14 cellular contexts compared by ENCODE assay signal in the genomic region with DNA sequence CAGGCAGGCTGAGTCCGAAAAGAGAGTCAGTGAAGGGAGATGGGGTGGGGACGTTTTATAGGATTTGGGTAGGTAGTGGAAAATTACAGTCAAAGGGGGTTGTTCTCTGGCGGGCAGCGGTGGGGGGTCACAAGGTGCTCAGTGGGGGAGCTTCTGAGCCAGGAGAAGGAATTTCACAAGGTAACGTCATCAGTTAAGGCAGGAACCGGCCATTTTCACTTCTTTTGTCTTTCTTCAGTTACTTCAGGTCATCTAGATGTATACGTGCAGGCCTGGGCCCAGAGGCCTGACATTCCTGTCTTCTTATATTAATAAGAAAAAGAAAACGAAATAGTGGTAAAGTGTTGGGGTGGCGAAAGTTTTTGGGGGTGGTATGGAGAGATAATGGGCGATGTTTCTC. TPM values are rescaled to one million over a fixed set of nuclear protein-coding genes. Genes with fewer than 3 reads are reported as not detected.
DNase-seq lines count a peak whose midpoint lies in the region; ATAC-seq, FAIRE-seq and TF ChIP-seq lines count a peak whose summit lies in the region.
"Not testable (repeated sequence)": the region's sequence is repeated elsewhere in the genome, so short reads cannot be mapped to it uniquely, and the experiment has no call there.
"Had no signal": no experiment of that assay in that cellular context is flagged by ENCODE, and none has a peak within 500 bp of the region (broad histone marks: within the 10 kb centered on the region; RNA-seq: fewer than 3 reads in every experiment).

No MANE protein-coding gene starts in this region.

- not testable (repeated sequence) for H3K9ac ChIP-seq in HUES48 (ENCODE audit: low read depth, low read length); HUES64 (ENCODE audit: low read depth, low read length); H1 (replicated peaks in 1 of 4; ENCODE audit: extremely low read depth in 1 of 4, low read depth in 3 of 4, low read length in 3 of 4)
- peak overlapping the region; percentile 48 for H3K9ac ChIP-seq in iPS-18a (ENCODE audit: low read length)
- H3K9ac ChIP-seq in mesendoderm (ENCODE audit: low read length) = peak overlapping the region; percentile 0

- CTCF ChIA-PET in H1 (lab: Charles Lee; ENCODE audit: partially characterized antibody) = interaction anchor here (1.2 kb wide), 1 partner anchor 14 kb away, joined by 3 read pairs; no protein-coding TSS in a partner anchor

- H3K27ac Mint-ChIP-seq in GM23338 = not testable (repeated sequence)

- not testable (repeated sequence) for FAIRE-seq in H1 (lab: Jason Lieb, UNC)

- POLR2A ChIA-PET in H1 (lab: Charles Lee; ENCODE audit: partially characterized antibody) = interaction anchor here (0.8 to 2.9 kb wide), 10 partner anchors 9 to 109 kb away, joined by 3 to 14 read pairs (median 4); partner anchors contain the start of gene F11

- not testable (repeated sequence) for H3K23ac ChIP-seq in H1 (ENCODE audit: insufficient read length); mesendoderm (ENCODE audit: low read length)

- H2BK5ac ChIP-seq in H1 (ENCODE audit: low read depth, low read length) = peak overlapping the region; percentile 63; the same call in 1 of the 2 replicates
- H2BK5ac ChIP-seq in mesendoderm (ENCODE audit: low read length) = not testable (repeated sequence)

- H3K79me1 ChIP-seq in H1 (ENCODE audit: low read depth, low read length); mesendoderm (ENCODE audit: low read length): not testable (repeated sequence)

- not testable (repeated sequence) for H3K18ac ChIP-seq in H1 (ENCODE audit: extremely low read depth, low read length); mesendoderm (ENCODE audit: low read length)

- not testable (repeated sequence) for H3K36me3 ChIP-seq in GM23338 (ENCODE audit: insufficient read depth); HUES48 (ENCODE audit: control insufficient read depth, insufficient read depth, low read length); HUES64 (ENCODE audit: insufficient read depth, low read length); mesendoderm (ENCODE audit: control insufficient read depth, insufficient read depth, low read length)
- H3K36me3 ChIP-seq in H1 (ENCODE audit: control insufficient read depth in 2 of 4, insufficient read depth in 4 of 4, low read length in 3 of 4) (peaks cover 2 to 36% (median 16%) of the 10 kb centered on the region in 4 experiments; a peak in 5 of 8 replicates), iPS-18a (ENCODE audit: control insufficient read depth, low read depth, low read length) (peaks cover 20% of the 10 kb centered on the region)

- H3K4me3 ChIP-seq in GM23338 (peak overlapping the region; percentile 57), H1 (ENCODE audit: extremely low read depth in 1 of 4, insufficient read depth in 2 of 4, low read depth in 3 of 4, low read length in 4 of 4) (peak overlapping the region in 3 of 4 experiments; percentile 17 to 95 (median 23); a peak in 3 of 8 replicates), iPS-18a (ENCODE audit: low read length) (peak overlapping the region; percentile 48)
- not testable (repeated sequence) for H3K4me3 ChIP-seq in HUES48 (ENCODE audit: low read depth, low read length); HUES64 (ENCODE audit: low read length); mesendoderm (ENCODE audit: low read length)

- H4K5ac ChIP-seq in H1 (ENCODE audit: insufficient read length, low read depth, low read length); mesendoderm (ENCODE audit: low read length): not testable (repeated sequence)

- peaks cover 18% of the 10 kb centered on the region for H3K4me1 ChIP-seq in GM23338 (ENCODE audit: insufficient read depth)
- peaks cover 20% of the 10 kb centered on the region for H3K4me1 ChIP-seq in HUES48 (ENCODE audit: control insufficient read depth, insufficient read depth, low read length)
- peaks cover 18% of the 10 kb centered on the region for H3K4me1 ChIP-seq in HUES64 (ENCODE audit: insufficient read depth, low read length)
- not testable (repeated sequence) for H3K4me1 ChIP-seq in H1 (replicated peaks in 1 of 4; ENCODE audit: control insufficient read depth in 3 of 4, insufficient read depth in 4 of 4, low read length in 3 of 4); mesendoderm (ENCODE audit: control insufficient read depth, low read depth, low read length)
- peaks cover 19% of the 10 kb centered on the region for H3K4me1 ChIP-seq in iPS-18a (ENCODE audit: control insufficient read depth, low read depth, low read length)

- not testable (repeated sequence) for H3K36me3 Mint-ChIP-seq in GM23338 (ENCODE audit: low read depth)

- H3K4ac ChIP-seq in H1 (replicated peaks; ENCODE audit: insufficient read length, low read depth, low read length); mesendoderm (ENCODE audit: low read depth, low read length): not testable (repeated sequence)

- H3K9me3 ChIP-seq in HUES48 (ENCODE audit: control insufficient read depth, insufficient read depth, low read length) = peaks cover 14% of the 10 kb centered on the region; the same call in 1 of the 2 replicates
- H3K9me3 ChIP-seq in HUES64 (ENCODE audit: insufficient read depth, low read depth, low read length); H1 (ENCODE audit: insufficient read depth in 2 of 2, low read depth in 1 of 2, low read length in 1 of 2); iPS-18a (ENCODE audit: control insufficient read depth, low read depth, low read length): not testable (repeated sequence)

- peak in 1 of 2 experiments; percentile 58; a peak in 2 of 3 replicates for TF ChIP-seq POLR2A in H1 (IDR thresholded peaks at IDR 0.05; ENCODE audit: control extremely low read depth in 1 of 2, low read depth in 2 of 2, low read length in 2 of 2)

- H3K27me3 ChIP-seq in GM23338 (ENCODE audit: insufficient read depth); HUES48 (ENCODE audit: control insufficient read depth, insufficient read depth, low read length); HUES64 (ENCODE audit: insufficient read depth, low read length); H1 (replicated peaks in 1 of 4; ENCODE audit: control insufficient read depth in 3 of 4, extremely low read depth in 1 of 4, insufficient read depth in 3 of 4, low read length in 3 of 4); iPS-18a (ENCODE audit: control insufficient read depth, insufficient read depth, low read length); mesendoderm (ENCODE audit: insufficient read depth, low read length, poor library complexity): not testable (repeated sequence)

- H2AK5ac ChIP-seq in H1 (ENCODE audit: low read depth, low read length); mesendoderm (ENCODE audit: low read length): not testable (repeated sequence)

- H3K4me3 Mint-ChIP-seq in GM23338 = not testable (repeated sequence)

- not testable (repeated sequence) for H4K8ac ChIP-seq in H1 (ENCODE audit: extremely low read depth, insufficient read depth, low read length); mesendoderm (ENCODE audit: low read depth, low read length)

- not testable (repeated sequence) for TF ChIP-seq CTCF in GM23338 (conservative IDR thresholded peaks at IDR 0.05; ENCODE audit: low read depth in 2 of 2); H1 (IDR thresholded peaks at IDR 0.05; ENCODE audit: control extremely low read depth in 1 of 3, insufficient read depth in 1 of 3, low read depth in 1 of 3, low read length in 3 of 3)

- H3K9me3 Mint-ChIP-seq in GM23338 = not testable (repeated sequence)

- H2BK120ac ChIP-seq in H1 (replicated peaks; ENCODE audit: low read depth, low read length); mesendoderm (ENCODE audit: low read depth, low read length): not testable (repeated sequence)

- H2BK20ac ChIP-seq in H1 (ENCODE audit: low read length) = not testable (repeated sequence)

- H3F3A ChIP-seq in GM23338 (replicated peaks; ENCODE audit: low read depth) = peaks cover 17% of the 10 kb centered on the region

- H4K20me1 ChIP-seq in GM23338 (replicated peaks; ENCODE audit: insufficient read depth); H1 (replicated peaks in 1 of 2; ENCODE audit: control insufficient read depth in 1 of 2, insufficient read depth in 2 of 2, low read length in 2 of 2): not testable (repeated sequence)

- not testable (repeated sequence) for H3K56ac ChIP-seq in H1 (replicated peaks; ENCODE audit: insufficient read length, low read depth, low read length)
- H3K56ac ChIP-seq in mesendoderm (ENCODE audit: low read length) = peak overlapping the region; percentile 25

- intact Hi-C loops in cardiac septum (cut with DNase I) = not testable (repeated sequence)

- H3K79me2 ChIP-seq in GM23338 (replicated peaks; ENCODE audit: insufficient read depth) (peaks cover 36% of the 10 kb centered on the region), H1 (ENCODE audit: control insufficient read depth in 1 of 2, insufficient read depth in 2 of 2, low read length in 2 of 2) (peaks cover 4 to 36% of the 10 kb centered on the region in 2 experiments; a peak in 3 of 4 replicates), mesendoderm (ENCODE audit: control insufficient read depth, insufficient read depth, low read length) (peaks cover 12% of the 10 kb centered on the region)

- not testable (repeated sequence) for TF ChIP-seq RAD21 in H1 (IDR thresholded peaks at IDR 0.05 in 1 of 2, conservative IDR thresholded peaks at IDR 0.05 in 1 of 2; ENCODE audit: low read depth in 2 of 2, low read length in 2 of 2)

- H4K91ac ChIP-seq in H1 (replicated peaks; ENCODE audit: insufficient read length, low read length) = not testable (repeated sequence)

- H3K27me3 Mint-ChIP-seq in GM23338 (ENCODE audit: insufficient read depth, low read depth, poor library complexity) = peaks cover 16% of the 10 kb centered on the region

- H2BK12ac ChIP-seq in H1 (ENCODE audit: low read depth, low read length) = not testable (repeated sequence)

- peaks cover 16% of the 10 kb centered on the region for H3K4me1 Mint-ChIP-seq in GM23338

- H2AFZ ChIP-seq in GM23338; H1 (ENCODE audit: low read length): not testable (repeated sequence)

- WGBS in HUES64 = 46% methylated on average over 7 of the region's 10 CpGs
- WGBS in H1 (ENCODE audit: extremely low coverage in 1 of 2, insufficient coverage in 1 of 2, insufficient read length in 1 of 2, insufficient replicate concordance in 2 of 2, low coverage in 1 of 2, low lambda C conversion rate in 2 of 2, missing lambda C conversion rate in 1 of 2), 2 experiments = 16% methylated on average over 10 of the region's 10 CpGs; no CpG with 5 or more reads in 1 of the 2 experiments
- WGBS in mesendoderm (ENCODE audit: extremely low coverage, insufficient coverage, low lambda C conversion rate) = no CpG with 5 or more reads among the region's 10 CpGs

- TF ChIP-seq EP300 in H1 (IDR thresholded peaks at IDR 0.05; ENCODE audit: borderline replicate concordance in 1 of 2, low read depth in 2 of 2, low read length in 2 of 2) = not testable (repeated sequence)

- ATAC-seq in GM23338 = peak; percentile 9

- H3K27ac ChIP-seq in GM23338 (ENCODE audit: low read depth) (peak overlapping the region; percentile 98), HUES48 (ENCODE audit: low read depth, low read length) (peak overlapping the region; percentile 15), HUES64 (ENCODE audit: low read depth, low read length) (peak overlapping the region; percentile 58; the same call in 1 of the 2 replicates), H1 (ENCODE audit: low read depth, low read length) (peak overlapping the region; percentile 52; the same call in 1 of the 2 replicates), iPS-18a (ENCODE audit: low read length) (peak overlapping the region; percentile 71), mesendoderm (ENCODE audit: low read depth, low read length) (peak overlapping the region; percentile 51)

- H3K23me2 ChIP-seq in H1 (ENCODE audit: low read depth, low read length) = not testable (repeated sequence)

- H3K14ac ChIP-seq in H1 (ENCODE audit: insufficient read length) = not testable (repeated sequence)

- DNase-seq in GM23338 (ENCODE audit: low spot score) (peak; percentile 57), H1 (ENCODE audit: low read depth in 1 of 2, low spot score in 2 of 2) (peak in 1 of 2 experiments; percentile 77), cardiac septum (ENCODE audit: low spot score) (peak; percentile 33), mesendoderm (peak; percentile 72)

- H3K4me2 ChIP-seq in GM23338 = peak overlapping the region; percentile 66
- H3K4me2 ChIP-seq in H1 (ENCODE audit: insufficient read depth in 1 of 2, low read depth in 2 of 2, low read length in 2 of 2) = peak overlapping the region; percentile 77 to 95
- H3K4me2 ChIP-seq in mesendoderm (ENCODE audit: low read length) = not testable (repeated sequence)

- not testable (repeated sequence) for H3K9me2 ChIP-seq in GM23338 (ENCODE audit: insufficient read depth)

- not testable (repeated sequence) for H2BK15ac ChIP-seq in H1 (ENCODE audit: low read length); mesendoderm (replicated peaks; ENCODE audit: low read depth)

RNA-seq across cellular contexts. Expression of gene KLKB1, which starts 14.7 kb away (rescaled TPM):
- total RNA-seq in GM23338 (2014; rRNA removed; shearing (Covaris generic)) = 10.9 and 22.7 TPM in 2 replicates
- polyA plus RNA-seq in GM23338 (2016; fragmentation: Nextera tagmentation; extraction: Ambion mirVana) (6.2 and 8.6 TPM in 2 replicates), H1 (2011; rRNA removed) (7.5 and 12.0 TPM in 2 replicates)
- polyA plus RNA-seq in HUES64 (2013, experiment 1 of 2) = 6.3 TPM
- 5.5 TPM for polyA plus RNA-seq in HUES64 (2013, experiment 2 of 2)
- total RNA-seq in H1 (2021; fragmentation: NEBNext Ultra II Directional; extraction: Animal tissue kit (Norgen Biotek cat#: 25700)) = 20.1 and 20.9 TPM in 2 replicates
- 13.2 TPM for polyA plus RNA-seq in H1 (2011; cell fraction: cytosol; rRNA removed)
- polyA plus RNA-seq in H1 (2011; cell fraction: nucleus; rRNA removed) = 9.8 TPM
- polyA plus RNA-seq in H1 (2012, experiment 1 of 2) = 21.0 to 30.7 TPM (median 21.7 TPM) in 4 replicates
- polyA plus RNA-seq in H1 (2012, experiment 2 of 2) = 2.5 TPM
- polyA plus RNA-seq in H1 (2013, experiment 1 of 2) = 16.9 TPM
- polyA plus RNA-seq in H1 (2013, experiment 2 of 2) = 15.6 TPM
- 11.2 and 18.7 TPM in 2 replicates for polyA minus RNA-seq in H1 (2011; rRNA and poly(A)+ RNA removed)
- 7.1 TPM for polyA minus RNA-seq in H1 (2011; cell fraction: cytosol; rRNA and poly(A)+ RNA removed)
- polyA minus RNA-seq in H1 (2011; cell fraction: nucleus; rRNA and poly(A)+ RNA removed) = 5.7 TPM
- total RNA-seq in cardiac septum = 0.89 TPM
- polyA plus RNA-seq in mesendoderm (2013, experiment 1 of 2) = 9.3 TPM
- 9.3 TPM for polyA plus RNA-seq in mesendoderm (2013, experiment 2 of 2)
- total RNA-seq: A172, Caco-2 had no signal
- polyA plus RNA-seq: BJ had no signal

RNA-seq across cellular contexts. Expression of gene F11, which starts 24.0 kb away (rescaled TPM):
- 1.5 and 2.1 TPM in 2 replicates for total RNA-seq in GM23338 (2014; rRNA removed; shearing (Covaris generic))
- polyA plus RNA-seq in GM23338 (2016; fragmentation: Nextera tagmentation; extraction: Ambion mirVana) = 0.74 TPM in 1 of 2 replicates, not detected in the other
- polyA plus RNA-seq in HUES64 (2013, experiment 1 of 2) = 0.20 TPM
- polyA plus RNA-seq in HUES64 (2013, experiment 2 of 2) = 0.25 TPM
- total RNA-seq in H1 (2021; fragmentation: NEBNext Ultra II Directional; extraction: Animal tissue kit (Norgen Biotek cat#: 25700)) = 0.54 and 0.99 TPM in 2 replicates
- polyA plus RNA-seq in H1 (2011; rRNA removed) = 0.27 and 0.55 TPM in 2 replicates
- polyA plus RNA-seq in H1 (2011; cell fraction: cytosol; rRNA removed) = 0.58 TPM
- 1.1 TPM for polyA plus RNA-seq in H1 (2011; cell fraction: nucleus; rRNA removed)
- polyA plus RNA-seq in H1 (2012, experiment 1 of 2) = 0.25 to 0.98 TPM (median 0.59 TPM) in 4 replicates
- not detected for polyA plus RNA-seq in H1 (2012, experiment 2 of 2)
- polyA plus RNA-seq in H1 (2013, experiment 1 of 2) = 0.95 TPM
- 0.94 TPM for polyA plus RNA-seq in H1 (2013, experiment 2 of 2)
- polyA minus RNA-seq in H1 (2011; rRNA and poly(A)+ RNA removed) = 0.63 and 0.91 TPM in 2 replicates
- not detected for polyA minus RNA-seq in H1 (2011; cell fraction: cytosol; rRNA and poly(A)+ RNA removed)
- 0.80 TPM for polyA minus RNA-seq in H1 (2011; cell fraction: nucleus; rRNA and poly(A)+ RNA removed)
- total RNA-seq in cardiac septum = 0.35 TPM
- 0.22 TPM for polyA plus RNA-seq in mesendoderm (2013, experiment 1 of 2)
- 0.13 TPM for polyA plus RNA-seq in mesendoderm (2013, experiment 2 of 2)
- total RNA-seq: A172; B cell; Caco-2; CD4-positive, alpha-beta T cell; CD8-positive, alpha-beta T cell had no signal
- polyA plus RNA-seq: A549, BJ had no signal

RNA-seq across cellular contexts. Expression of gene CYP4V2, which starts 50.7 kb away (rescaled TPM):
- 3.1 and 3.4 TPM in 2 replicates for total RNA-seq in GM23338 (2014; rRNA removed; shearing (Covaris generic))
- polyA plus RNA-seq in GM23338 (2016; fragmentation: Nextera tagmentation; extraction: Ambion mirVana) = 1.4 and 1.5 TPM in 2 replicates
- 1.4 TPM for polyA plus RNA-seq in HUES64 (2013, experiment 1 of 2)
- polyA plus RNA-seq in HUES64 (2013, experiment 2 of 2) = 1.8 TPM
- 1.0 and 1.4 TPM in 2 replicates for total RNA-seq in H1 (2021; fragmentation: NEBNext Ultra II Directional; extraction: Animal tissue kit (Norgen Biotek cat#: 25700))
- polyA plus RNA-seq in H1 (2011; rRNA removed) = 0.65 and 0.82 TPM in 2 replicates
- 1.5 TPM for polyA plus RNA-seq in H1 (2011; cell fraction: cytosol; rRNA removed)
- polyA plus RNA-seq in H1 (2011; cell fraction: nucleus; rRNA removed) = 1.1 TPM
- polyA plus RNA-seq in H1 (2012, experiment 1 of 2) = 0.52 to 0.94 TPM (median 0.69 TPM) in 4 replicates
- not detected for polyA plus RNA-seq in H1 (2012, experiment 2 of 2)
- polyA plus RNA-seq in H1 (2013, experiment 1 of 2) = 0.81 TPM
- 0.59 TPM for polyA plus RNA-seq in H1 (2013, experiment 2 of 2)
- polyA minus RNA-seq in H1 (2011; rRNA and poly(A)+ RNA removed) = 0.37 and 0.79 TPM in 2 replicates
- polyA minus RNA-seq in H1 (2011; cell fraction: cytosol; rRNA and poly(A)+ RNA removed) = 1.1 TPM
- 1.9 TPM for polyA minus RNA-seq in H1 (2011; cell fraction: nucleus; rRNA and poly(A)+ RNA removed)
- total RNA-seq in cardiac septum = 20.4 TPM
- 0.53 TPM for polyA plus RNA-seq in mesendoderm (2013, experiment 1 of 2)
- polyA plus RNA-seq in mesendoderm (2013, experiment 2 of 2) = 0.50 TPM

Comparison
In these comparisons a context has a peak if more than half of its experiments do, and no peak if none do; other contexts are left out.
1. H3K27ac ChIP-seq: peak in every context shown above with its lines; median percentile 98 in GM23338; 71 in iPS-18a; 58 in HUES64; 52 in H1; 51 in mesendoderm; 15 in HUES48.